ENCODE assay signal across 1 cellular context in the genomic region with DNA sequence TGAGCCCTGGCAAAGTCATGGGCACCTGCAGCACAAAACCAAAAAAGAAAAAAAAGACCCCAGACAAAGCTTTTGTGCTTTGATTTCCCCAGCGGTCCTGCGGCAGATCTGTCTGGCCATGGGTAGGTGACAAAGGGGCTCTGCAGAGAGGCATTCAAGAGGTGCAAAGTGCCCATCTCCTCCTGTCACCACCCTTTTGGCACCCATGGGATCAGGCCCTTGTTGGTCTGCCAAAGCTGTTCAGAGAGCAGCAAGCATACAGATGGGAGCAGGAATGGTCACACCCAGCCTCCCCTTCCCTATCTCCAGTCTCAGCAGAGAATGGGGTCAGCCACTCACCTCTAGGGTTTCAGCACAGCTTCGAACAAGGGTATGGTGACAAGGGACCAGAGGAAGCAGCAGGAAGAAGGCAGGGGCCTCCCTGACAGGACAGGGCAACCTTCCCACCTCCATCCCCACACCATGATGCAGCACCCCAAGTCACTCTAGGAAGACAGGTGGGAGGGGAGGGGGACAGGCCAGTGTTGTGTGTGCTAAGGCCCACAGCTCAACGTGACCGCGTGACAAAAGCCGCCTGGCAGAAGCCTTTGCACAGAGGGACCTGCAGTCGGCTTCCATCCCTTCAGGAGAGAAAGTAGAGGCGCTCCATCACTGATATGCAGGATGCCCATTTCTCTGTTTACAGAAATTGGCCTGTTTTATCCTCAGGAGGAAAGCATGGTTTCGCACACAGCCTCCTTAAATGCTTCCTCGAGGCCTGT.
TF ChIP-seq lines count a peak whose summit lies in the region.

No MANE protein-coding gene starts in this region.

TF ChIP-seq in GM23338, 12 proteins besides CTCF, POLR2A, EP300 and RAD21 (continued from another document):
- TF ChIP-seq, protein P1, sequence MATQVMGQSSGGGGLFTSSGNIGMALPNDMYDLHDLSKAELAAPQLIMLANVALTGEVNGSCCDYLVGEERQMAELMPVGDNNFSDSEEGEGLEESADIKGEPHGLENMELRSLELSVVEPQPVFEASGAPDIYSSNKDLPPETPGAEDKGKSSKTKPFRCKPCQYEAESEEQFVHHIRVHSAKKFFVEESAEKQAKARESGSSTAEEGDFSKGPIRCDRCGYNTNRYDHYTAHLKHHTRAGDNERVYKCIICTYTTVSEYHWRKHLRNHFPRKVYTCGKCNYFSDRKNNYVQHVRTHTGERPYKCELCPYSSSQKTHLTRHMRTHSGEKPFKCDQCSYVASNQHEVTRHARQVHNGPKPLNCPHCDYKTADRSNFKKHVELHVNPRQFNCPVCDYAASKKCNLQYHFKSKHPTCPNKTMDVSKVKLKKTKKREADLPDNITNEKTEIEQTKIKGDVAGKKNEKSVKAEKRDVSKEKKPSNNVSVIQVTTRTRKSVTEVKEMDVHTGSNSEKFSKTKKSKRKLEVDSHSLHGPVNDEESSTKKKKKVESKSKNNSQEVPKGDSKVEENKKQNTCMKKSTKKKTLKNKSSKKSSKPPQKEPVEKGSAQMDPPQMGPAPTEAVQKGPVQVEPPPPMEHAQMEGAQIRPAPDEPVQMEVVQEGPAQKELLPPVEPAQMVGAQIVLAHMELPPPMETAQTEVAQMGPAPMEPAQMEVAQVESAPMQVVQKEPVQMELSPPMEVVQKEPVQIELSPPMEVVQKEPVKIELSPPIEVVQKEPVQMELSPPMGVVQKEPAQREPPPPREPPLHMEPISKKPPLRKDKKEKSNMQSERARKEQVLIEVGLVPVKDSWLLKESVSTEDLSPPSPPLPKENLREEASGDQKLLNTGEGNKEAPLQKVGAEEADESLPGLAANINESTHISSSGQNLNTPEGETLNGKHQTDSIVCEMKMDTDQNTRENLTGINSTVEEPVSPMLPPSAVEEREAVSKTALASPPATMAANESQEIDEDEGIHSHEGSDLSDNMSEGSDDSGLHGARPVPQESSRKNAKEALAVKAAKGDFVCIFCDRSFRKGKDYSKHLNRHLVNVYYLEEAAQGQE (IDR thresholded peaks at IDR 0.05; ENCODE audit: unreplicated experiment), result no peak
- TF ChIP-seq STAT1 (IDR thresholded peaks at IDR 0.05; ENCODE audit: unreplicated experiment) (no peak), NANOG (IDR thresholded peaks at IDR 0.05; ENCODE audit: borderline replicate concordance) (no peak), ZNF462 (CRISPR knock-in tag; IDR thresholded peaks at IDR 0.05) (no peak), POLR2AphosphoS5 (IDR thresholded peaks at IDR 0.05; ENCODE audit: low read depth) (no peak), JUNB (IDR thresholded peaks at IDR 0.05; ENCODE audit: unreplicated experiment) (no peak), CREB1 (CRISPR knock-in tag; IDR thresholded peaks at IDR 0.05; ENCODE audit: low read depth) (no peak), ZNF114 (CRISPR knock-in tag; IDR thresholded peaks at IDR 0.05) (no peak), ZNF331 (CRISPR knock-in tag; IDR thresholded peaks at IDR 0.05; ENCODE audit: low read depth) (no peak)
